1 cellular context compared by ENCODE assay signal in the genomic region with DNA sequence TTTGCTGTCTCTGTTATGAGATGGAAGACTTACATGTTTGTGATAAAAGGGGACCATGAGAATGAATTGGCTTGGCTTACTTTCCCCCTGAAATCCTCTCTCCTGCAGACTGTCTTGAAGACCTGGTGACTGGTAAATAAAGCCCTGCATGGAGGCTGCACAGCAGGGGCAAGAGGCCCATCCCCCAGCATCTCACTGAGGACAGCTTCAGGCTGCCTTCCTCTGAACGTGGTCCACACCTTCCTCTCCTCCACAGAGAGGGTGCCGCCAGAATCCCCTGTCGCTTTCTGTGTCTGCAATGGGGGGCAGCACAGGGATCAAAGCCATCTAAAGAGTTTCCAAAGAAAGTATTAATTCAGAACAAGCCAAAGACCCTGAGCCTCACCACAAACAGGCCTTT.
TF ChIP-seq lines count a peak whose summit lies in the region.

No MANE protein-coding gene starts in this region.

TF ChIP-seq in H1, 55 proteins besides CTCF, POLR2A, EP300 and RAD21:
- TF ChIP-seq FOSL1 (IDR thresholded peaks at IDR 0.05; ENCODE audit: insufficient read depth, low read depth, low read length) (no peak), SAP30 (IDR thresholded peaks at IDR 0.05; ENCODE audit: insufficient read depth, insufficient replicate concordance, low read length) (no peak), NANOG (IDR thresholded peaks at IDR 0.05; ENCODE audit: insufficient read depth, low read depth, low read length, poor library complexity, severe bottlenecking) (no peak), KDM5A (IDR thresholded peaks at IDR 0.05; ENCODE audit: low read length) (no peak), POU5F1 (IDR thresholded peaks at IDR 0.05; ENCODE audit: low read depth, low read length) (no peak), TCF12 (IDR thresholded peaks at IDR 0.05; ENCODE audit: low read depth, low read length) (no peak), RFX5 (IDR thresholded peaks at IDR 0.05; ENCODE audit: borderline replicate concordance, low read depth, low read length) (no peak), CTBP2 (IDR thresholded peaks at IDR 0.05; ENCODE audit: borderline replicate concordance, insufficient read depth, insufficient read length, low read length) (no peak), PHF8 (conservative IDR thresholded peaks at IDR 0.05; ENCODE audit: low read depth, low read length) (no peak), SP4 (IDR thresholded peaks at IDR 0.05; ENCODE audit: low read length) (no peak), ZNF274 (IDR thresholded peaks at IDR 0.05; ENCODE audit: borderline replicate concordance, extremely low read depth, low read length) (no peak), RNF2 (IDR thresholded peaks at IDR 0.05; ENCODE audit: borderline replicate concordance, low read depth, low read length, missing control alignments, poor library complexity, severe bottlenecking) (no peak), YY1 (IDR thresholded peaks at IDR 0.05; ENCODE audit: low read depth, low read length) (no peak), CHD2 (IDR thresholded peaks at IDR 0.05; ENCODE audit: low read length) (no peak), CHD1 (IDR thresholded peaks at IDR 0.05; ENCODE audit: low read depth, low read length) (no peak)
- TF ChIP-seq, protein P1, sequence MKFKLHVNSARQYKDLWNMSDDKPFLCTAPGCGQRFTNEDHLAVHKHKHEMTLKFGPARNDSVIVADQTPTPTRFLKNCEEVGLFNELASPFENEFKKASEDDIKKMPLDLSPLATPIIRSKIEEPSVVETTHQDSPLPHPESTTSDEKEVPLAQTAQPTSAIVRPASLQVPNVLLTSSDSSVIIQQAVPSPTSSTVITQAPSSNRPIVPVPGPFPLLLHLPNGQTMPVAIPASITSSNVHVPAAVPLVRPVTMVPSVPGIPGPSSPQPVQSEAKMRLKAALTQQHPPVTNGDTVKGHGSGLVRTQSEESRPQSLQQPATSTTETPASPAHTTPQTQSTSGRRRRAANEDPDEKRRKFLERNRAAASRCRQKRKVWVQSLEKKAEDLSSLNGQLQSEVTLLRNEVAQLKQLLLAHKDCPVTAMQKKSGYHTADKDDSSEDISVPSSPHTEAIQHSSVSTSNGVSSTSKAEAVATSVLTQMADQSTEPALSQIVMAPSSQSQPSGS (IDR thresholded peaks at IDR 0.05; ENCODE audit: low read length), result no peak
- TF ChIP-seq, protein P2, sequence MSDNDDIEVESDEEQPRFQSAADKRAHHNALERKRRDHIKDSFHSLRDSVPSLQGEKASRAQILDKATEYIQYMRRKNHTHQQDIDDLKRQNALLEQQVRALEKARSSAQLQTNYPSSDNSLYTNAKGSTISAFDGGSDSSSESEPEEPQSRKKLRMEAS (IDR thresholded peaks at IDR 0.05), result no peak
- TF ChIP-seq, protein P3, sequence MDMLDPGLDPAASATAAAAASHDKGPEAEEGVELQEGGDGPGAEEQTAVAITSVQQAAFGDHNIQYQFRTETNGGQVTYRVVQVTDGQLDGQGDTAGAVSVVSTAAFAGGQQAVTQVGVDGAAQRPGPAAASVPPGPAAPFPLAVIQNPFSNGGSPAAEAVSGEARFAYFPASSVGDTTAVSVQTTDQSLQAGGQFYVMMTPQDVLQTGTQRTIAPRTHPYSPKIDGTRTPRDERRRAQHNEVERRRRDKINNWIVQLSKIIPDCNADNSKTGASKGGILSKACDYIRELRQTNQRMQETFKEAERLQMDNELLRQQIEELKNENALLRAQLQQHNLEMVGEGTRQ (IDR thresholded peaks at IDR 0.05; ENCODE audit: low read length), result no peak
TF ChIP-seq in H1: peak in this region for 0.
